Comparison of ENCODE assay signal across 28 cellular contexts in genomic region chr13:104372128-104372527, GRCh38.
"Had no signal": no experiment of that assay in that cellular context is flagged by ENCODE, and none has a peak within 500 bp of the region (broad histone marks: within the 10 kb centered on the region; RNA-seq: fewer than 3 reads in every experiment).

No MANE protein-coding gene starts in this region.

- H3K4me3 Mint-ChIP-seq: dendritic cell treated with granulocyte-macrophage colony-stimulating factor and Interleukin-4, amounts not matched to agents 40 ng/mL and 50 ng/mL, for 4 days; natural killer cell; neural crest cell; stimulated activated effector memory CD8-positive, alpha-beta T cell treated with anti-CD3 and anti-CD28 coated beads, Interleukin-12 subunit alpha, Interleukin-12 subunit beta, amount 100 ng/mL, for 72 hours; type B pancreatic cell had no signal

- H3K27ac Mint-ChIP-seq: dendritic cell treated with granulocyte-macrophage colony-stimulating factor and Interleukin-4, amounts not matched to agents 40 ng/mL and 50 ng/mL, for 4 days; natural killer cell; stimulated activated effector memory CD8-positive, alpha-beta T cell treated with anti-CD3 and anti-CD28 coated beads, Interleukin-12 subunit alpha, Interleukin-12 subunit beta, amount 100 ng/mL, for 72 hours; type B pancreatic cell had no signal

- H3K4me3 ChIP-seq: colonic mucosa, esophagus muscularis mucosa, heart right ventricle, left ventricle myocardium inferior, lower lobe of right lung, ovary, psoas muscle, sigmoid colon, testis, tibial artery had no signal

- H3K36me3 ChIP-seq: colonic mucosa, esophagus muscularis mucosa, heart right ventricle, left ventricle myocardium inferior, lower lobe of right lung, ovary, sigmoid colon, tibial artery had no signal

- H3K9me3 ChIP-seq: colonic mucosa, esophagus muscularis mucosa, heart right ventricle, left ventricle myocardium inferior, lower lobe of right lung, ovary, psoas muscle, sigmoid colon, testis, tibial artery had no signal

- H3K4me1 Mint-ChIP-seq: natural killer cell; neural crest cell; stimulated activated effector memory CD8-positive, alpha-beta T cell treated with anti-CD3 and anti-CD28 coated beads, Interleukin-12 subunit alpha, Interleukin-12 subunit beta, amount 100 ng/mL, for 72 hours had no signal

- H3K27me3 Mint-ChIP-seq: dendritic cell treated with granulocyte-macrophage colony-stimulating factor and Interleukin-4, amounts not matched to agents 40 ng/mL and 50 ng/mL, for 4 days; type B pancreatic cell had no signal

- H3K27me3 ChIP-seq: colonic mucosa, esophagus muscularis mucosa, heart right ventricle, ovary, sigmoid colon, testis, tibial artery had no signal

- H3K36me3 Mint-ChIP-seq: natural killer cell; stimulated activated effector memory CD8-positive, alpha-beta T cell treated with anti-CD3 and anti-CD28 coated beads, Interleukin-12 subunit alpha, Interleukin-12 subunit beta, amount 100 ng/mL, for 72 hours; type B pancreatic cell had no signal

- DNase-seq: colonic mucosa; effector memory CD4-positive, alpha-beta T cell; foreskin melanocyte; glutamatergic neuron; heart right ventricle; hippocampal formation; islet precursor cell; kidney glomerular epithelial cell; left colon; left ventricle myocardium inferior; lower lobe of right lung; natural killer cell; ovary; posterior cingulate gyrus; psoas muscle; right cardiac atrium; sigmoid colon; stimulated activated CD4-positive, alpha-beta T cell treated with anti-CD3 and anti-CD28 coated beads, Interleukin-2, amount 100 ng/mL, for 24 hours; stimulated activated CD4-positive, alpha-beta T cell treated with anti-CD3 and anti-CD28 coated beads, Interleukin-4, amount 100 ng/mL, for 24 hours; stimulated activated naive CD8-positive, alpha-beta T cell treated with anti-CD3 and anti-CD28 coated beads, Interleukin-15, Interleukin-2, amounts not matched to agents 100 U/mL and 50 U/mL, for 24 hours; substantia nigra; testis; tibial artery had no signal

- H3K27ac ChIP-seq: colonic mucosa, esophagus muscularis mucosa, heart right ventricle, left ventricle myocardium inferior, lower lobe of right lung, ovary, psoas muscle, sigmoid colon, testis, tibial artery had no signal

- ATAC-seq: heart right ventricle; left colon; lower lobe of right lung; natural killer cell; psoas muscle; right cardiac atrium; stimulated activated effector memory CD8-positive, alpha-beta T cell treated with anti-CD3 and anti-CD28 coated beads, Interleukin-12 subunit alpha, Interleukin-12 subunit beta, amount 100 ng/mL, for 72 hours; stimulated activated naive CD8-positive, alpha-beta T cell treated with anti-CD3 and anti-CD28 coated beads, Interleukin-15, Interleukin-2, amounts not matched to agents 100 U/mL and 50 U/mL, for 24 hours had no signal

- H3K9me3 Mint-ChIP-seq: dendritic cell treated with granulocyte-macrophage colony-stimulating factor and Interleukin-4, amounts not matched to agents 40 ng/mL and 50 ng/mL, for 4 days; neural crest cell; type B pancreatic cell had no signal
